ENCODE assay signal across 10 cellular contexts in genomic region chr2:20430461-20431302, GRCh38. TPM values are rescaled to one million over a fixed set of nuclear protein-coding genes. Genes with fewer than 3 reads are reported as not detected.
DNase-seq lines count a peak whose midpoint lies in the region; TF ChIP-seq lines count a peak whose summit lies in the region.
"Had no signal": no experiment of that assay in that cellular context is flagged by ENCODE, and none has a peak within 500 bp of the region (broad histone marks: within the 10 kb centered on the region; RNA-seq: fewer than 3 reads in every experiment).

No MANE protein-coding gene starts in this region.

- H4K20me1 ChIP-seq in GM23248 (ENCODE audit: insufficient read depth) = no peaks in the 10 kb centered on the region

- intact Hi-C loops in lower leg skin (cut with DNase I; ENCODE audit: low total_unique reads) = no loop called here

- H3K4me1 Mint-ChIP-seq in progenitor cell of endocrine pancreas (ENCODE audit: low read depth) = peaks cover 12% of the 10 kb centered on the region

- WGBS in GM23248 (ENCODE audit: low coverage in 1 of 2, low lambda C conversion rate in 2 of 2, missing lambda C conversion rate in 2 of 2), 2 experiments = 73 to 74% methylated on average over 7 of the region's 7 CpGs
- WGBS in lower leg skin, 2 donors = 72 to 73% methylated on average over 7 of the region's 7 CpGs

- in situ Hi-C loops in GM23248 (cut with MboI) = loop anchor here (10.0 kb wide), 1 partner anchor 214 kb away; no protein-coding TSS in a partner anchor

- POLR2A ChIA-PET in RWPE1 (lab: Yijun Ruan, JAX; ENCODE audit: low non-redundant PET) = no interaction called here

- no peak overlapping the region for H3K27ac Mint-ChIP-seq in progenitor cell of endocrine pancreas
- H3K27ac Mint-ChIP-seq: effector memory CD8-positive, alpha-beta T cell had no signal

- no peaks in the 10 kb centered on the region for H3K36me3 ChIP-seq in GM23248 (ENCODE audit: low read depth)
- H3K36me3 ChIP-seq: Peyer's patch had no signal

- H3K9ac ChIP-seq in GM23248 = no peak overlapping the region

- H2AFZ ChIP-seq in GM23248 = no peak overlapping the region

- H3K9me3 Mint-ChIP-seq in progenitor cell of endocrine pancreas (ENCODE audit: low read depth) = no peaks in the 10 kb centered on the region
- H3K9me3 Mint-ChIP-seq: effector memory CD8-positive, alpha-beta T cell had no signal

- peak; percentile 35 for DNase-seq in GM12865 (ENCODE audit: low read depth)
- peak; percentile 75 for DNase-seq in GM23248
- peak; percentile 49 for DNase-seq in RWPE1 (ENCODE audit: low spot score)
- peak; percentile 29 to 76 for DNase-seq in lower leg skin (ENCODE audit: low spot score in 2 of 2)
- no peak for DNase-seq in NCI-H146 treated with DMSO at 0.1 percent for 48 hours (lab: John Stamatoyannopoulos, UW; ENCODE audit: unreplicated experiment)
- no peak for DNase-seq in GDM1 (lab: John Stamatoyannopoulos, UW)
- DNase-seq in progenitor cell of endocrine pancreas (ENCODE audit: low spot score, unreplicated experiment) = no peak
- no peak for DNase-seq in SIG-M5 (lab: John Stamatoyannopoulos, UW)
- DNase-seq: effector memory CD8-positive, alpha-beta T cell had no signal

- peaks cover 3% of the 10 kb centered on the region for H3K27me3 Mint-ChIP-seq in progenitor cell of endocrine pancreas

- H3K27me3 ChIP-seq in GM23248 (replicated peaks; ENCODE audit: insufficient read depth) = no peaks in the 10 kb centered on the region
- H3K27me3 ChIP-seq: Peyer's patch had no signal

- H3K4me3 Mint-ChIP-seq in progenitor cell of endocrine pancreas (ENCODE audit: low read depth) = no peak overlapping the region
- H3K4me3 Mint-ChIP-seq: effector memory CD8-positive, alpha-beta T cell had no signal

- H3K4me3 ChIP-seq in GM12865 (ENCODE audit: low read depth, low read length) (no peak overlapping the region), GM23248 (no peak overlapping the region), lower leg skin (ENCODE audit: low read depth, poor library complexity, severe bottlenecking) (no peak overlapping the region)
- H3K4me3 ChIP-seq: Peyer's patch had no signal

- no peaks in the 10 kb centered on the region for H3K79me2 ChIP-seq in GM23248 (ENCODE audit: insufficient read depth)

- TF ChIP-seq CTCF in GM12865 (IDR thresholded peaks at IDR 0.05; ENCODE audit: insufficient read depth, low read depth, low read length, missing control alignments) (no peak), RWPE1 (conservative IDR thresholded peaks at IDR 0.05; ENCODE audit: low read depth) (no peak), lower leg skin (IDR thresholded peaks at IDR 0.05) (no peak), progenitor cell of endocrine pancreas (IDR thresholded peaks at IDR 0.05; ENCODE audit: unreplicated experiment) (no peak)

- CTCF ChIA-PET in RWPE1 (lab: Yijun Ruan, JAX) = interaction anchor here (0.9 to 1.5 kb wide), 2 partner anchors 19 to 212 kb away, joined by 4 read pairs; no protein-coding TSS in a partner anchor

- H3K27ac ChIP-seq in GM23248 = no peak overlapping the region
- peak overlapping the region; percentile 45 for H3K27ac ChIP-seq in RWPE1

- H3F3A ChIP-seq in GM23248 (ENCODE audit: insufficient read depth) = peaks cover 8% of the 10 kb centered on the region

- no peak for TF ChIP-seq POLR2A in lower leg skin (IDR thresholded peaks at IDR 0.05)

- no peaks in the 10 kb centered on the region for H3K36me3 Mint-ChIP-seq in progenitor cell of endocrine pancreas (ENCODE audit: insufficient read depth)

- peaks cover 4% of the 10 kb centered on the region for H3K4me1 ChIP-seq in GM23248 (ENCODE audit: insufficient read depth)

- H3K9me2 ChIP-seq in GM23248 (ENCODE audit: insufficient read depth) = no peaks in the 10 kb centered on the region

- no peak overlapping the region for H3K4me2 ChIP-seq in GM23248 (ENCODE audit: unreplicated experiment)

- H3K9me3 ChIP-seq in GM23248 (ENCODE audit: low read depth) = no peaks in the 10 kb centered on the region
- H3K9me3 ChIP-seq: Peyer's patch had no signal

RNA-seq across cellular contexts. Expression of gene RHOB, which starts 16.2 kb away (rescaled TPM):
- 303 and 305 TPM in 2 replicates for total RNA-seq in GM23248 (2014; rRNA removed; shearing (Covaris generic))
- 45.6 and 47.8 TPM in 2 replicates for polyA plus RNA-seq in GM23248 (2016; fragmentation: Nextera tagmentation; extraction: Ambion mirVana)
- total RNA-seq in lower leg skin (100 to 1,000 TPM; 569 to 894 (median 709) TPM), progenitor cell of endocrine pancreas (140 and 148 TPM in 2 replicates)

Comparison
In these comparisons a context has a peak if more than half of its experiments do, and no peak if none do; other contexts are left out.
1. DNase-seq: peak in GM12865 (single experiment), GM23248 (single experiment), RWPE1 (single experiment) and lower leg skin (2 of 2); none in NCI-H146 treated with DMSO at 0.1 percent for 48 hours (single experiment), GDM1 (single experiment), progenitor cell of endocrine pancreas (single experiment) and SIG-M5 (single experiment).